Comparison of ENCODE assay signal across 1 cellular context in genomic region chr22:32850157-32850556, GRCh38.
TF ChIP-seq lines count a peak whose summit lies in the region.

No MANE protein-coding gene starts in this region.

TF ChIP-seq in HepG2, 621 proteins besides CTCF, POLR2A, EP300 and RAD21:
- TF ChIP-seq AHDC1 (CRISPR knock-in tag; IDR thresholded peaks at IDR 0.05; ENCODE audit: borderline replicate concordance) = no peak
- TF ChIP-seq SYNCRIP (IDR thresholded peaks at IDR 0.05; ENCODE audit: insufficient read depth, low read depth, low read length) = no peak
- peak; percentile 80 for TF ChIP-seq RBM22 (optimal IDR thresholded peaks at IDR 0.05; ENCODE audit: low read length)
